ENCODE assay signal across 35 cellular contexts in genomic region chrX:41419082-41419481, GRCh38. TPM values are rescaled to one million over a fixed set of nuclear protein-coding genes. Genes with fewer than 3 reads are reported as not detected.
"Had no signal": no experiment of that assay in that cellular context is flagged by ENCODE, and none has a peak within 500 bp of the region (broad histone marks: within the 10 kb centered on the region; RNA-seq: fewer than 3 reads in every experiment).

No MANE protein-coding gene starts in this region.

- H3K27ac ChIP-seq: colonic mucosa, epithelial cell of prostate, esophagus muscularis mucosa, foreskin keratinocyte, gastroesophageal sphincter, heart left ventricle, hepatocyte, neural progenitor cell, psoas muscle, suprapubic skin, transverse colon, upper lobe of right lung, uterus had no signal

- H3K27me3 ChIP-seq: esophagus muscularis mucosa, foreskin keratinocyte, gastroesophageal sphincter, hepatocyte, neural progenitor cell, suprapubic skin, transverse colon, upper lobe of right lung, uterus had no signal

- H3K9me3 ChIP-seq: colonic mucosa, esophagus muscularis mucosa, gastroesophageal sphincter, heart left ventricle, mucosa of descending colon, suprapubic skin, transverse colon, upper lobe of right lung, uterus had no signal

- H3K4me3 ChIP-seq: colonic mucosa, esophagus muscularis mucosa, gastroesophageal sphincter, heart left ventricle, hepatocyte, mucosa of descending colon, neural progenitor cell, psoas muscle, smooth muscle cell, suprapubic skin, transverse colon, upper lobe of right lung, uterus had no signal

- DNase-seq: colonic mucosa; effector CD8-positive, alpha-beta T cell; endodermal cell; foreskin keratinocyte; heart left ventricle; kidney; mesenchymal stem cell; mucosa of descending colon; naive B cell; nucleus accumbens; psoas muscle; stimulated activated CD4-positive, alpha-beta T cell treated with anti-CD3 and anti-CD28 coated beads, Interleukin-12 subunit alpha, Interleukin-12 subunit beta, amount 100 ng/mL, for 4 hours; stimulated activated CD4-positive, alpha-beta T cell treated with anti-CD3 and anti-CD28 coated beads, Interleukin-1b, Interleukin-23, amount 100 ng/mL, for 48 hours; stimulated activated CD4-positive, alpha-beta T cell treated with anti-CD3 and anti-CD28 coated beads, Interleukin-4, amount 100 ng/mL, for 1 hour; stimulated activated CD8-positive, alpha-beta memory T cell treated with anti-CD3 and anti-CD28 coated beads, Interleukin-4, amount 100 ng/mL, for 48 hours; stimulated activated naive CD4-positive, alpha-beta T cell; stimulated activated naive CD8-positive, alpha-beta T cell treated with anti-CD3 and anti-CD28 coated beads, Interleukin-15, amount 100 ng/mL, for 72 hours; transverse colon; upper lobe of right lung; uterus had no signal

- FAIRE-seq: kidney had no signal

- H3K4me2 ChIP-seq: hepatocyte, neural progenitor cell, smooth muscle cell had no signal

- ATAC-seq: foreskin keratinocyte; gastroesophageal sphincter; heart left ventricle; left lobe of liver; mucosa of descending colon; natural killer cell treated with Interleukin-12 subunit alpha and Interleukin-12 subunit beta and Interleukin-15 and Interleukin-18, amount 100 ng/mL, for 72 hours; psoas muscle; sciatic nerve; stimulated activated naive CD8-positive, alpha-beta T cell treated with anti-CD3 and anti-CD28 coated beads, Interleukin-15, amount 100 ng/mL, for 72 hours; upper lobe of right lung had no signal

- H3K9ac ChIP-seq: neural progenitor cell had no signal

- H2AFZ ChIP-seq: hepatocyte, neural progenitor cell had no signal

- H3K4me1 ChIP-seq: colonic mucosa, esophagus muscularis mucosa, foreskin keratinocyte, gastroesophageal sphincter, heart left ventricle, neural progenitor cell, psoas muscle, transverse colon, upper lobe of right lung, uterus had no signal

- H3K36me3 ChIP-seq: colonic mucosa, esophagus muscularis mucosa, gastroesophageal sphincter, heart left ventricle, neural progenitor cell, suprapubic skin, transverse colon, upper lobe of right lung, uterus had no signal

RNA-seq across cellular contexts. Expression of gene NYX, which starts 28.1 kb away (rescaled TPM):
- total RNA-seq: colonic mucosa; endodermal cell; esophagus muscularis mucosa; fibroblast of lung; foreskin keratinocyte; gastroesophageal sphincter; heart left ventricle; hepatocyte; left lobe of liver; liver; lung microvascular endothelial cell; mesothelial cell of epicardium; mucosa of descending colon; natural killer cell treated with Interleukin-12 subunit alpha and Interleukin-12 subunit beta and Interleukin-15 and Interleukin-18, amount 100 ng/mL, for 72 hours; osteocyte; psoas muscle; sciatic nerve; smooth muscle cell; suprapubic skin; transverse colon; upper lobe of right lung; uterus had no signal
- polyA plus RNA-seq: fibroblast of lung, foreskin keratinocyte, heart left ventricle, hepatocyte, liver, psoas muscle, smooth muscle cell had no signal
